Comparison of ENCODE assay signal across 20 cellular contexts in genomic region chr6:84553527-84553926, GRCh38.
DNase-seq lines count a peak whose midpoint lies in the region; ATAC-seq, FAIRE-seq and TF ChIP-seq lines count a peak whose summit lies in the region.
"Had no signal": no experiment of that assay in that cellular context is flagged by ENCODE, and none has a peak within 500 bp of the region (broad histone marks: within the 10 kb centered on the region; RNA-seq: fewer than 3 reads in every experiment).

No MANE protein-coding gene starts in this region.

- TF ChIP-seq CTCF in fibroblast of pulmonary artery (IDR thresholded peaks at IDR 0.05; ENCODE audit: low read length, missing control alignments) (no peak), GM20000 (IDR thresholded peaks at IDR 0.05; ENCODE audit: extremely low read depth, missing control alignments) (no peak), esophagus muscularis mucosa (IDR thresholded peaks at IDR 0.05) (no peak)

- no peak for FAIRE-seq in RCC 7860 (lab: Jason Lieb, UNC)
- FAIRE-seq: G401.6, K562 had no signal

- TF ChIP-seq POLR2A in esophagus muscularis mucosa (IDR thresholded peaks at IDR 0.05; ENCODE audit: low read depth): no peak

- no peaks in the 10 kb centered on the region for H3K27me3 ChIP-seq in esophagus muscularis mucosa
- H3K27me3 ChIP-seq: SJSA1 had no signal

- intact Hi-C loops in sciatic nerve (cut with DNase I): no loop called here
- intact Hi-C loops in esophagus muscularis mucosa (cut with DNase I): no loop called here

- ATAC-seq in sciatic nerve: peak; percentile 14
- ATAC-seq: K562, PC-3 had no signal

- 64% methylated on average over 1 of the region's 1 CpG for WGBS in esophagus muscularis mucosa

- no peak for TF ChIP-seq EP300 in esophagus muscularis mucosa (IDR thresholded peaks at IDR 0.05)

- H3K4me3 ChIP-seq in fibroblast of pulmonary artery (replicated peaks; ENCODE audit: low read depth, low read length) (no peak overlapping the region), esophagus muscularis mucosa (no peak overlapping the region)
- H3K4me3 ChIP-seq: GM23248, K562, SJSA1 had no signal

- H3K4me1 ChIP-seq in esophagus muscularis mucosa: peaks cover 0 to 11% (median 9%) of the 10 kb centered on the region in 4 donors
- H3K4me1 ChIP-seq: SJSA1 had no signal

- H3K27ac ChIP-seq in esophagus muscularis mucosa (replicated peaks in 1 of 4): no peak overlapping the region
- H3K27ac ChIP-seq: GM23248, SJSA1 had no signal

- no peaks in the 10 kb centered on the region for H3K9me3 ChIP-seq in esophagus muscularis mucosa
- H3K9me3 ChIP-seq: SJSA1 had no signal

- H3K36me3 ChIP-seq in esophagus muscularis mucosa: no peaks in the 10 kb centered on the region
- H3K36me3 ChIP-seq: SJSA1 had no signal

- DNase-seq in EL (peak; percentile 19), RCC 7860 (ENCODE audit: low spot score) (peak; percentile 11), fibroblast of pulmonary artery (ENCODE audit: low read depth) (peak; percentile 44), sciatic nerve (ENCODE audit: low spot score) (no peak), GM20000 (ENCODE audit: low spot score) (no peak), inferior parietal cortex (ENCODE audit: extremely low spot score) (no peak), esophagus muscularis mucosa (ENCODE audit: extremely low spot score) (no peak)
- DNase-seq: DMS 273 treated with DMSO at 0.1 percent for 48 hours, DND-41, NCI-H1105 treated with DMSO at 0.1 percent for 48 hours, NCI-H1694 treated with DMSO at 0.1 percent for 48 hours, NCI-H2107, NCI-H2227 treated with DMSO at 0.1 percent for 48 hours, NCI-H524, NCI-H82, PC-3 had no signal

Comparison
In these comparisons a context has a peak if more than half of its experiments do, and no peak if none do; other contexts are left out.
1. DNase-seq: peak in EL (single experiment), RCC 7860 (single experiment) and fibroblast of pulmonary artery (single experiment); none in sciatic nerve (single experiment), GM20000 (single experiment), inferior parietal cortex (single experiment) and esophagus muscularis mucosa (single experiment).